Comparison of ENCODE assay signal across 1 cellular context in the genomic region with DNA sequence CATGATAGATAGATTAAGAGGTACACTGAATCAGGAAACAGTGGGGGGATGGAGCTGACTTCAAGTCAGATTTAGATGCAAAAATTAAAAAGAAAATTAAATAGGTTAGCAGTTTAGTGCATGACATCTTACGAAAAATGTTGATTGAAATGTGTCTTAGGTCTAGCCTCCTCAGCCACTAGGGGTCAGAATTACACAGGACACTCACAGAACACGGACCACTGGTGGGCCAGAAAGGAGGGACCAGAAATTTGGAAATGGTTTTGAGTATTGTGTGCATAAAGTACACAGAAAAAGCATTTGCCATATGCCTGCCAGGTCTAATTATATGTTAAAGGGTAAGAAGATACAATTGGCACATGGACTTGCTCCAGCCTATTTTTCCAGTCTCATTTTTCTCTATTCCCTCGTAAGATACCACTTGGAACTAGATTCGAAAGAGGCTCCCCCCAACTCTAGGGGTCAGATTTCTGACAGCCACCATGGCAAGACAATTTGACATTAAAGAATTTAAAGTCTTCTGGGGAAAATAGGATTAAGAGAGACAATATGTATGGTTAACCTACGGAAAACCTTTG.
TF ChIP-seq lines count a peak whose summit lies in the region.

No MANE protein-coding gene starts in this region.

TF ChIP-seq in SK-N-SH treated with all-trans-retinoic acid at 6 μM for 48 hours, 23 proteins besides CTCF, POLR2A, EP300 and RAD21 (continued from another document):
- no peak for TF ChIP-seq TSHZ2 (CRISPR knock-in tag; IDR thresholded peaks at IDR 0.05)
- no peak for TF ChIP-seq BACH2 (CRISPR knock-in tag; IDR thresholded peaks at IDR 0.05; ENCODE audit: borderline replicate concordance)
- no peak for TF ChIP-seq OSR1 (CRISPR knock-in tag; IDR thresholded peaks at IDR 0.05)
- TF ChIP-seq ZFP3 (CRISPR knock-in tag; IDR thresholded peaks at IDR 0.05): no peak
- TF ChIP-seq CSDC2 (CRISPR knock-in tag; IDR thresholded peaks at IDR 0.05): no peak
- TF ChIP-seq TOX (CRISPR knock-in tag; IDR thresholded peaks at IDR 0.05; ENCODE audit: borderline replicate concordance): no peak
- TF ChIP-seq ZNF70 (CRISPR knock-in tag; IDR thresholded peaks at IDR 0.05): no peak
